ENCODE assay signal across 34 cellular contexts in genomic region chr15:80924278-80924677, GRCh38.
"Had no signal": no experiment of that assay in that cellular context is flagged by ENCODE, and none has a peak within 500 bp of the region (broad histone marks: within the 10 kb centered on the region; RNA-seq: fewer than 3 reads in every experiment).

No MANE protein-coding gene starts in this region.

- H3K9me3 ChIP-seq: adrenal gland, body of pancreas, breast epithelium had no signal

- DNase-seq: activated B cell treated with CpG ODN at 0.5 μM for 24 hours; activated CD4-positive, alpha-beta memory T cell treated with anti-CD3 and anti-CD28 coated beads for 36 hours; activated CD4-positive, alpha-beta T cell treated with anti-CD3 and anti-CD28 coated beads for 4 hours; activated CD4-positive, alpha-beta T cell treated with anti-CD3 and anti-CD28 coated beads, Interleukin-2, amount 10 ng/mL, durations not matched to agents 24 days and 14 days; activated CD4-positive, alpha-beta T cell treated with anti-CD3 and anti-CD28 coated beads, Interleukin-2, amount 50 U/mL, for 1 hour; activated CD4-positive, alpha-beta T cell treated with anti-CD3 and anti-CD28 coated beads, Interleukin-2, amount 50 U/mL, for 4 hours; activated CD4-positive, CD25-positive, alpha-beta regulatory T cell treated with anti-CD3 and anti-CD28 coated beads, Interleukin-2, amount 50 U/mL, for 72 hours; activated CD8-positive, alpha-beta memory T cell treated with anti-CD3 and anti-CD28 coated beads, Interleukin-2, amount 50 U/mL, for 4 hours; activated CD8-positive, alpha-beta T cell treated with anti-CD3 and anti-CD28 coated beads for 36 hours; activated effector memory CD4-positive, alpha-beta T cell treated with anti-CD3 and anti-CD28 coated beads, Interleukin-2, amount 50 U/mL, for 16 hours; activated gamma-delta T cell treated with Interleukin-2 at 50 U/mL for 16 hours; activated naive CD4-positive, alpha-beta T cell; activated naive CD4-positive, alpha-beta T cell treated with anti-CD3 and anti-CD28 coated beads for 36 hours; activated naive CD4-positive, alpha-beta T cell treated with anti-CD3 and anti-CD28 coated beads, Interleukin-2, amount 50 U/mL, for 16 hours; activated naive CD8-positive, alpha-beta T cell treated with anti-CD3 and anti-CD28 coated beads for 36 hours; activated T-cell treated with anti-CD3 and anti-CD28 coated beads for 4 hours; activated T-cell treated with anti-CD3 and anti-CD28 coated beads, Interleukin-2, amount 50 U/mL, for 1 hour; activated T-cell treated with anti-CD3 and anti-CD28 coated beads, Interleukin-2, amount 50 U/mL, for 4 hours; activated T-cell treated with anti-CD3 and anti-CD28 coated beads, Interleukin-2, amount 50 U/mL, for 72 hours; adrenal gland; amniotic stem cell; body of pancreas; brain microvascular endothelial cell; central memory CD4-positive, alpha-beta T cell; T-helper 1 cell; T-helper 2 cell; T-helper 9 cell had no signal

- H3K9me3 Mint-ChIP-seq: activated B cell treated with CpG ODN at 0.5 μM for 24 hours; activated CD4-positive, alpha-beta memory T cell treated with anti-CD3 and anti-CD28 coated beads for 36 hours; activated CD4-positive, alpha-beta T cell treated with anti-CD3 and anti-CD28 coated beads, Interleukin-2, amount 10 ng/mL, durations not matched to agents 24 days and 14 days; activated CD8-positive, alpha-beta T cell treated with anti-CD3 and anti-CD28 coated beads for 36 hours; activated naive CD4-positive, alpha-beta T cell treated with anti-CD3 and anti-CD28 coated beads for 36 hours; activated naive CD4-positive, alpha-beta T cell treated with anti-CD3 and anti-CD28 coated beads, Interleukin-2, amount 50 U/mL, for 72 hours; activated naive CD8-positive, alpha-beta T cell treated with anti-CD3 and anti-CD28 coated beads for 36 hours; activated T-cell treated with anti-CD3 and anti-CD28 coated beads, Interleukin-2, amount 50 U/mL, for 4 hours; activated T-cell treated with anti-CD3 and anti-CD28 coated beads, Interleukin-2, amount 50 U/mL, for 72 hours; activated T-helper 1 cell treated with anti-CD3 and anti-CD28 coated beads, Interleukin-12 subunit alpha, Interleukin-12 subunit beta, Interleukin-2, Interleukin-4 antibody, amounts not matched to agents 30 ng/mL and 10 ng/mL and 1 ng/mL, durations not matched to agents 14 hours and 24 hours and 36 hours; activated T-helper 17 cell treated with anti-CD3 and anti-CD28 coated beads, Interleukin-2, amount 50 U/mL, for 72 hours; T-helper 1 cell treated with Interleukin-12 subunit alpha and Interleukin-12 subunit beta and Interleukin-4 antibody, amounts not matched to agents 30 μg/mL and 1 μg/mL, for 36 hours; T-helper 2 cell treated with Interferon-gamma antibody and Interleukin-4, amounts not matched to agents 5 μg/mL and 100 μg/mL, for 36 hours had no signal

- H3K27ac Mint-ChIP-seq: activated B cell treated with CpG ODN at 0.5 μM for 24 hours; activated CD4-positive, alpha-beta memory T cell treated with anti-CD3 and anti-CD28 coated beads for 36 hours; activated CD4-positive, alpha-beta T cell treated with anti-CD3 and anti-CD28 coated beads, Interleukin-2, amount 10 ng/mL, durations not matched to agents 24 days and 14 days; activated CD8-positive, alpha-beta T cell treated with anti-CD3 and anti-CD28 coated beads for 36 hours; activated naive CD4-positive, alpha-beta T cell treated with anti-CD3 and anti-CD28 coated beads for 36 hours; activated naive CD8-positive, alpha-beta T cell treated with anti-CD3 and anti-CD28 coated beads for 36 hours; activated T-cell treated with anti-CD3 and anti-CD28 coated beads, Interleukin-2, amount 50 U/mL, for 72 hours; activated T-helper 1 cell treated with anti-CD3 and anti-CD28 coated beads, Interleukin-12 subunit alpha, Interleukin-12 subunit beta, Interleukin-2, Interleukin-4 antibody, amounts not matched to agents 30 ng/mL and 10 ng/mL and 1 ng/mL, durations not matched to agents 14 hours and 24 hours and 36 hours; activated T-helper 17 cell treated with anti-CD3 and anti-CD28 coated beads, Interleukin-2, amount 50 U/mL, for 72 hours; T-helper 1 cell treated with Interleukin-12 subunit alpha and Interleukin-12 subunit beta and Interleukin-4 antibody, amounts not matched to agents 30 μg/mL and 1 μg/mL, for 36 hours; T-helper 2 cell treated with Interferon-gamma antibody and Interleukin-4, amounts not matched to agents 5 μg/mL and 100 μg/mL, for 36 hours had no signal

- H3K27ac ChIP-seq: adrenal gland, body of pancreas, brain microvascular endothelial cell, breast epithelium, VCaP had no signal

- H3K4me1 Mint-ChIP-seq: activated B cell treated with CpG ODN at 0.5 μM for 24 hours; activated T-helper 17 cell treated with anti-CD3 and anti-CD28 coated beads, Interleukin-2, amount 50 U/mL, for 72 hours had no signal

- H3K4me3 ChIP-seq: adrenal gland, body of pancreas, breast epithelium had no signal

- H3K36me3 ChIP-seq: adrenal gland, brain microvascular endothelial cell, breast epithelium had no signal

- ATAC-seq: activated CD8-positive, alpha-beta T cell treated with anti-CD3 and anti-CD28 coated beads for 36 hours; activated T-cell treated with anti-CD3 and anti-CD28 coated beads, Interleukin-2, amount 50 U/mL, for 4 hours; body of pancreas had no signal

- H3K4me1 ChIP-seq: adrenal gland, body of pancreas, breast epithelium had no signal

- H3K27me3 Mint-ChIP-seq: activated B cell treated with CpG ODN at 0.5 μM for 24 hours; activated CD4-positive, alpha-beta memory T cell treated with anti-CD3 and anti-CD28 coated beads for 36 hours; activated CD4-positive, alpha-beta T cell treated with anti-CD3 and anti-CD28 coated beads, Interleukin-2, amount 10 ng/mL, durations not matched to agents 24 days and 14 days; activated CD8-positive, alpha-beta T cell treated with anti-CD3 and anti-CD28 coated beads for 36 hours; activated naive CD8-positive, alpha-beta T cell treated with anti-CD3 and anti-CD28 coated beads for 36 hours; activated T-helper 17 cell treated with anti-CD3 and anti-CD28 coated beads, Interleukin-2, amount 50 U/mL, for 72 hours had no signal

- H3K4me3 Mint-ChIP-seq: activated B cell treated with CpG ODN at 0.5 μM for 24 hours; activated CD4-positive, alpha-beta memory T cell treated with anti-CD3 and anti-CD28 coated beads for 36 hours; activated CD4-positive, alpha-beta T cell treated with anti-CD3 and anti-CD28 coated beads, Interleukin-2, amount 10 ng/mL, durations not matched to agents 24 days and 14 days; activated CD8-positive, alpha-beta T cell treated with anti-CD3 and anti-CD28 coated beads for 36 hours; activated naive CD4-positive, alpha-beta T cell treated with anti-CD3 and anti-CD28 coated beads for 36 hours; activated naive CD8-positive, alpha-beta T cell treated with anti-CD3 and anti-CD28 coated beads for 36 hours; activated T-cell treated with anti-CD3 and anti-CD28 coated beads, Interleukin-2, amount 50 U/mL, for 4 hours; activated T-cell treated with anti-CD3 and anti-CD28 coated beads, Interleukin-2, amount 50 U/mL, for 72 hours; activated T-helper 1 cell treated with anti-CD3 and anti-CD28 coated beads, Interleukin-12 subunit alpha, Interleukin-12 subunit beta, Interleukin-2, Interleukin-4 antibody, amounts not matched to agents 30 ng/mL and 10 ng/mL and 1 ng/mL, durations not matched to agents 14 hours and 24 hours and 36 hours; activated T-helper 17 cell treated with anti-CD3 and anti-CD28 coated beads, Interleukin-2, amount 50 U/mL, for 72 hours; T-helper 1 cell treated with Interleukin-12 subunit alpha and Interleukin-12 subunit beta and Interleukin-4 antibody, amounts not matched to agents 30 μg/mL and 1 μg/mL, for 36 hours; T-helper 2 cell treated with Interferon-gamma antibody and Interleukin-4, amounts not matched to agents 5 μg/mL and 100 μg/mL, for 36 hours had no signal

- H3K36me3 Mint-ChIP-seq: activated CD4-positive, alpha-beta memory T cell treated with anti-CD3 and anti-CD28 coated beads for 36 hours had no signal

- H3K27me3 ChIP-seq: adrenal gland, body of pancreas, brain microvascular endothelial cell, breast epithelium had no signal
